ENCODE assay signal across 10 cellular contexts in the genomic region with DNA sequence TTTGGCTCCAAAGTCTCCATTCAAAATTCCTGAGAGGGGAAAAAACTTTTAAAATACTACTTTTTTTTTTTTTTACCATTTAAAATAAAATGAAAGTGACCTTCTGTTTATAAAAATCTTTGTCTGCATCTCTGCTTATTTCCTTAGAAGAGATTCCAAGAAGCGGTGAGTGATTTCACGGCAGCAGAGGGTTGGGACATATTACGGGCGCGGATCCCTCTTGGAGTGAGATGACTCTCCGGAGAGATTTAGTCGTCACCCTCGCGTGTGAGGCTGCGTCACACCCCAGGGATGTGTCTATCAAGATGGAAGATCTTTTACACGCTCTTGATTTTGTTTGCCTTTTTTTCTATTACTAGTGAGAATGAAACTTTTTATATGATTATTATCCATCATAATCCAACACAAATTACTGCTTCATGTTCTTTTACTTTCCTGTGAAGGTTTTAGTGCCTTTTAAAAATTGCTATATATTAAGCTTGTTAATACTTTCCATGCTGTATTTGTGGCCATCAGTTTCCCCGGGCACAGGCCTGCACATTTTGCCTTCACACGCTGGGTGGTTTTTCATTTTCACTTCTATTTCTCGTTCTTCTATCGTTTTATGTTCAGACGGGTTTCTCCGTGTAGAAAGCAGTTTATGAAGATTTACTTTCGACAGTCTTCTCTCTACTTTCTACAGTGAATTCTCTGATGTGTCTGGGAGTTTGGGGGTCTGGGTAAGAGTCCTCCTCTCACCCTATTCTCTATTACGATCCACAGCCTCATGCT. TPM values are rescaled to one million over a fixed set of nuclear protein-coding genes. Genes with fewer than 3 reads are reported as not detected.
A peak's percentile ranks its signal among the peaks of the same experiment; 100 is the strongest.
DNase-seq lines count a peak whose midpoint lies in the region; ATAC-seq and TF ChIP-seq lines count a peak whose summit lies in the region.
"Had no signal": no experiment of that assay in that cellular context is flagged by ENCODE, and none has a peak within 500 bp of the region (broad histone marks: within the 10 kb centered on the region; RNA-seq: fewer than 3 reads in every experiment).

No MANE protein-coding gene starts in this region.

- no peak overlapping the region for H2BK12ac ChIP-seq in neuronal stem cell (ENCODE audit: low read length)

- H3K27me3 ChIP-seq in GM23248 (replicated peaks; ENCODE audit: insufficient read depth): no peaks in the 10 kb centered on the region
- H3K27me3 ChIP-seq in neuronal stem cell (ENCODE audit: control insufficient read depth in 3 of 3, insufficient read depth in 3 of 3, low read depth in 1 of 3, low read length in 3 of 3): peaks cover 0 to 95% (median 8%) of the 10 kb centered on the region in 3 experiments

- no peak overlapping the region for H3K18ac ChIP-seq in neuronal stem cell (ENCODE audit: low read length)

- no peaks in the 10 kb centered on the region for H3K36me3 ChIP-seq in GM23248 (ENCODE audit: low read depth)
- no peaks in the 10 kb centered on the region for H3K36me3 ChIP-seq in neuronal stem cell (replicated peaks in 1 of 2; ENCODE audit: control insufficient read depth in 2 of 2, insufficient read depth in 2 of 2, low read length in 2 of 2)

- no peaks in the 10 kb centered on the region for H3K79me2 ChIP-seq in GM23248 (ENCODE audit: insufficient read depth)

- H3K4me2 ChIP-seq in GM23248 (ENCODE audit: unreplicated experiment) (peak overlapping the region; percentile 88), neuronal stem cell (ENCODE audit: insufficient read depth, low read length, poor library complexity, severe bottlenecking) (no peak overlapping the region)

- H2BK5ac ChIP-seq in neuronal stem cell (ENCODE audit: low read length): no peak overlapping the region

- H2BK120ac ChIP-seq in neuronal stem cell (ENCODE audit: low read depth, low read length): no peak overlapping the region

- H4K20me1 ChIP-seq in GM23248 (ENCODE audit: insufficient read depth): no peaks in the 10 kb centered on the region

- H3K4me3 ChIP-seq in AG10803 (ENCODE audit: low read length) (peak overlapping the region; percentile 28), GM23248 (peak overlapping the region; percentile 58), neuronal stem cell (ENCODE audit: low read length in 2 of 2) (no peak overlapping the region)

- WGBS in GM23248 (ENCODE audit: low coverage in 1 of 2, low lambda C conversion rate in 2 of 2, missing lambda C conversion rate in 2 of 2), 2 experiments: 29 to 32% methylated on average over 19 of the region's 19 CpGs
- WGBS in neuronal stem cell (ENCODE audit: extremely low coverage in 2 of 2, insufficient read length in 2 of 2, insufficient replicate concordance in 1 of 2), 2 donors: no CpG with 5 or more reads among the region's 19 CpGs

- no peak overlapping the region for H4K8ac ChIP-seq in neuronal stem cell (ENCODE audit: low read depth, low read length)

- in situ Hi-C loops in GM23248 (cut with MboI): no loop called here

- H3F3A ChIP-seq in GM23248 (ENCODE audit: insufficient read depth): peaks cover 10% of the 10 kb centered on the region; the same call in 1 of the 2 replicates

- H2AK5ac ChIP-seq in neuronal stem cell (ENCODE audit: low read depth, low read length): no peak overlapping the region

- H3K79me1 ChIP-seq in neuronal stem cell (ENCODE audit: low read depth, low read length): no peaks in the 10 kb centered on the region

- no peak overlapping the region for H4K91ac ChIP-seq in neuronal stem cell (ENCODE audit: low read depth, low read length, poor library complexity)

- TF ChIP-seq CTCF in AG10803 (conservative IDR thresholded peaks at IDR 0.05; ENCODE audit: low read length): no peak

- H3K9me2 ChIP-seq in GM23248 (ENCODE audit: insufficient read depth): no peaks in the 10 kb centered on the region

- H3K27ac ChIP-seq in GM23248: peak overlapping the region; percentile 51
- no peak overlapping the region for H3K27ac ChIP-seq in neuronal stem cell (replicated peaks; ENCODE audit: low read length)

- peak overlapping the region; percentile 76 for H2AFZ ChIP-seq in GM23248
- no peak overlapping the region for H2AFZ ChIP-seq in neuronal stem cell (ENCODE audit: low read length)

- DNase-seq in AG10803 (ENCODE audit: low read depth) (peak; percentile 74), GM23248 (peak; percentile 98), neuronal stem cell (ENCODE audit: low spot score) (no peak), NCI-H128 (lab: John Stamatoyannopoulos, UW; ENCODE audit: unreplicated experiment) (no peak), NCI-H526 (lab: John Stamatoyannopoulos, UW) (no peak), GOT3 (lab: John Stamatoyannopoulos, UW) (no peak)
- DNase-seq in activated T-helper 9 cell treated with anti-CD3 and anti-CD28 coated beads, Interleukin-2, amount 50 U/mL, for 16 hours (ENCODE audit: low read depth): peak; percentile 57
- DNase-seq: Kasumi-1, mesendoderm had no signal

- H3K23ac ChIP-seq in neuronal stem cell (ENCODE audit: low read depth, low read length, poor library complexity): no peak overlapping the region

- peak overlapping the region; percentile 68 for H3K9ac ChIP-seq in GM23248
- no peak overlapping the region for H3K9ac ChIP-seq in neuronal stem cell (ENCODE audit: low read depth, low read length, poor library complexity)

- no peak for ATAC-seq in HG03280 (IDR thresholded peaks at IDR 0.05; ENCODE audit: unreplicated experiment)

- H3K4ac ChIP-seq in neuronal stem cell (ENCODE audit: low read length): no peak overlapping the region

- H3K14ac ChIP-seq in neuronal stem cell (ENCODE audit: low read length): no peak overlapping the region

- no peaks in the 10 kb centered on the region for H3K9me3 ChIP-seq in GM23248 (ENCODE audit: low read depth)
- H3K9me3 ChIP-seq in neuronal stem cell (replicated peaks in 1 of 2; ENCODE audit: control insufficient read depth in 2 of 2, insufficient read depth in 1 of 2, low read depth in 1 of 2, low read length in 2 of 2): no peaks in the 10 kb centered on the region

- H2BK15ac ChIP-seq in neuronal stem cell (ENCODE audit: low read length): peak overlapping the region; percentile 15

- H3K4me1 ChIP-seq in GM23248 (ENCODE audit: insufficient read depth) (peaks cover 9% of the 10 kb centered on the region), neuronal stem cell (ENCODE audit: control insufficient read depth in 2 of 2, insufficient read depth in 1 of 2, low read depth in 1 of 2, low read length in 2 of 2) (peaks cover 0 to 5% of the 10 kb centered on the region in 2 donors)

RNA-seq across cellular contexts. Expression of a gene that starts 9.7 kb away (rescaled TPM):
- total RNA-seq in GM23248 (2014; rRNA removed; shearing (Covaris generic)): 0.43 and 2.7 TPM in 2 replicates
- polyA plus RNA-seq in GM23248 (2016; fragmentation: Nextera tagmentation; extraction: Ambion mirVana): 1.3 and 1.4 TPM in 2 replicates
- 0.15 TPM for polyA plus RNA-seq in neuronal stem cell (2013, experiment 1 of 2)
- 0.25 TPM for polyA plus RNA-seq in neuronal stem cell (2013, experiment 2 of 2)

Comparison
In these comparisons a context has a peak if more than half of its experiments do, and no peak if none do; other contexts are left out.
1. DNase-seq: peak in AG10803 (single experiment), GM23248 (single experiment) and activated T-helper 9 cell treated with anti-CD3 and anti-CD28 coated beads, Interleukin-2, amount 50 U/mL, for 16 hours (single experiment); none in neuronal stem cell (single experiment), NCI-H128 (single experiment), NCI-H526 (0 of 2) and GOT3 (single experiment).
2. H3K4me3 ChIP-seq: peak in AG10803 (single experiment) and GM23248 (single experiment); none in neuronal stem cell (0 of 2).